In the genomic region with DNA sequence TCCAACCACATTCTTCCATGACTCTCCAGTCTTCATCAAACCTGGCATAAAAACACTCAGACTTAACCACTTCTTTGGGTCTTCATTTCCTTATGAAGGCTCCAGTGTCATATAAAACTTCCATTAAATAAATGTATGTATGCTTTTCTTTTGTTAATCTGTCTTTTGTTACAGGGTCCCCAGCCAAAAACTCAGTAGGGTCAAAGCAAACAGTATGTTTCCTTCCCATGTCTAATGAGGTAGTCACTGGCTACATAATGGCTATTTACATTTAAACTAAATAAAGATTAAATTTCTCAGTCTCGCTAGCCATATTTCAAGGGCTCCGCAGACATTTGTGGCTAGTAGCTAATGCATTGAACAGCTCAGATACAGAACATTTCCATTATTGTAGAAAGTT, we compare ENCODE assay signal across 13 cellular contexts.
"Had no signal": no experiment of that assay in that cellular context is flagged by ENCODE, and none has a peak within 500 bp of the region (broad histone marks: within the 10 kb centered on the region; RNA-seq: fewer than 3 reads in every experiment).

No MANE protein-coding gene starts in this region.

- ATAC-seq: activated T-helper 17 cell treated with anti-CD3 and anti-CD28 coated beads, Interleukin-2, amount 50 U/mL, for 72 hours; effector memory CD8-positive, alpha-beta T cell; heart left ventricle; left cardiac atrium had no signal

- DNase-seq: activated CD4-positive, alpha-beta T cell treated with anti-CD3 and anti-CD28 coated beads, Interleukin-2, amount 50 U/mL, for 1 hour; activated CD4-positive, CD25-positive, alpha-beta regulatory T cell; activated naive CD4-positive, alpha-beta T cell treated with anti-CD3 and anti-CD28 coated beads for 36 hours; activated T-cell treated with anti-CD3 and anti-CD28 coated beads for 4 hours; dermis blood vessel endothelial cell; effector memory CD8-positive, alpha-beta T cell; heart left ventricle; left cardiac atrium; midbrain; stimulated activated CD4-positive, alpha-beta T cell treated with anti-CD3 and anti-CD28 coated beads, Interleukin-4, amount 100 ng/mL, for 1 hour; stimulated activated naive CD4-positive, alpha-beta T cell; tibial artery had no signal
